ENCODE assay signal across 10 cellular contexts in genomic region chr1:57844382-57844980, GRCh38.
DNase-seq lines count a peak whose midpoint lies in the region; ATAC-seq and TF ChIP-seq lines count a peak whose summit lies in the region.
"Had no signal": no experiment of that assay in that cellular context is flagged by ENCODE, and none has a peak within 500 bp of the region (broad histone marks: within the 10 kb centered on the region; RNA-seq: fewer than 3 reads in every experiment).

No MANE protein-coding gene starts in this region.

- no peak overlapping the region for H3K4me3 ChIP-seq in RWPE2 (ENCODE audit: severe bottlenecking)
- no peak overlapping the region for H3K4me3 ChIP-seq in brain microvascular endothelial cell (ENCODE audit: low read depth, low read length)
- no peak overlapping the region for H3K4me3 ChIP-seq in colonic mucosa
- H3K4me3 ChIP-seq: A549 had no signal

- H3K9me3 ChIP-seq in RWPE2 (ENCODE audit: severe bottlenecking) (no peaks in the 10 kb centered on the region), colonic mucosa (no peaks in the 10 kb centered on the region)
- H3K9me3 ChIP-seq: A549 had no signal

- no peaks in the 10 kb centered on the region for H3K27me3 ChIP-seq in RWPE2 (ENCODE audit: insufficient read depth, poor library complexity, severe bottlenecking)
- H3K27me3 ChIP-seq in brain microvascular endothelial cell (replicated peaks) = no peaks in the 10 kb centered on the region
- H3K27me3 ChIP-seq in foreskin keratinocyte = no peaks in the 10 kb centered on the region
- H3K27me3 ChIP-seq in colonic mucosa = no peaks in the 10 kb centered on the region

- DNase-seq in RWPE2 (ENCODE audit: low spot score) (no peak), brain microvascular endothelial cell (no peak), foreskin keratinocyte (peak in 1 of 2 donors; percentile 63), NCI-H526 (lab: John Stamatoyannopoulos, UW) (no peak), colonic mucosa (no peak), erythroblast (lab: John Stamatoyannopoulos, UW) (no peak)
- DNase-seq: GOT3, H9 had no signal

- in situ Hi-C loops in brain microvascular endothelial cell (cut with HindIII; ENCODE audit: low pct_ligation_motif_present, low sequenced_read_pairs) = no loop called here

- H3K9ac ChIP-seq in colonic mucosa (ENCODE audit: low read depth in 2 of 2, low read length in 2 of 2) = no peak overlapping the region

- H3K27ac ChIP-seq in RWPE2 (ENCODE audit: poor library complexity, severe bottlenecking) (peak overlapping the region; percentile 98), brain microvascular endothelial cell (peak overlapping the region; percentile 55), foreskin keratinocyte (peak overlapping the region; percentile 79), colonic mucosa (no peak overlapping the region)
- H3K27ac ChIP-seq: A549 had no signal

- peaks cover 42% of the 10 kb centered on the region for H3K4me1 ChIP-seq in RWPE2 (ENCODE audit: insufficient read depth, poor library complexity, severe bottlenecking)
- peaks cover 43% of the 10 kb centered on the region for H3K4me1 ChIP-seq in foreskin keratinocyte
- no peaks in the 10 kb centered on the region for H3K4me1 ChIP-seq in colonic mucosa
- H3K4me1 ChIP-seq: A549 had no signal

- peak; percentile 16 for ATAC-seq in RWPE2 (ENCODE audit: low read depth)
- ATAC-seq in foreskin keratinocyte = peak; percentile 51
- ATAC-seq: A549, HepG2 had no signal

- no peaks in the 10 kb centered on the region for H3K36me3 ChIP-seq in RWPE2 (ENCODE audit: low read depth)
- H3K36me3 ChIP-seq in brain microvascular endothelial cell (replicated peaks) = no peaks in the 10 kb centered on the region
- no peaks in the 10 kb centered on the region for H3K36me3 ChIP-seq in colonic mucosa

- TF ChIP-seq POLR2A in erythroblast (IDR thresholded peaks at IDR 0.05; ENCODE audit: low read length) = no peak

- TF ChIP-seq CTCF in RWPE2 (IDR thresholded peaks at IDR 0.05; ENCODE audit: poor library complexity, severe bottlenecking) (no peak), brain microvascular endothelial cell (IDR thresholded peaks at IDR 0.05; ENCODE audit: low read depth, low read length, missing control alignments) (no peak), foreskin keratinocyte (conservative IDR thresholded peaks at IDR 0.05) (no peak), colonic mucosa (IDR thresholded peaks at IDR 0.05) (no peak)

- intact Hi-C loops in colonic mucosa (cut with DNase I) = no loop called here
